Comparison of ENCODE assay signal across 1 cellular context in the genomic region with DNA sequence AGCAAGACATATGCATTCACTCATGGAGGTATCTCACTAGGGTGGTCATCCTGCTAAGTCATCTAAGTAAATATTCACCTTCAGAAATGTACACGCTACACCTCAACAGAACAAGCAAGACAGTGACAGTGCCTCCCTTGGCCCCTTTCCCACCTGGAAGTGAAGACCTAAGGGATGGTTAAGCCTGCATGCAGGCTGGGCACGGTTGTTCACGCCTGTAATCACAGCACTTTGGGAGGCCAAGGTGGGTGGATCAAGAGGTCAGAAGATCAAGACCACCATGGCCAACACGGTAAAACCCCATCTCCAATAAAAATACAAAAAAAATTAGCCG.
TF ChIP-seq lines count a peak whose summit lies in the region.

No MANE protein-coding gene starts in this region.

TF ChIP-seq in H1, 55 proteins besides CTCF, POLR2A, EP300 and RAD21:
- TF ChIP-seq SAP30 (IDR thresholded peaks at IDR 0.05; ENCODE audit: insufficient read depth, insufficient replicate concordance, low read length): no peak
- TF ChIP-seq POU5F1 (IDR thresholded peaks at IDR 0.05; ENCODE audit: low read depth, low read length): no peak
- TF ChIP-seq CTBP2 (IDR thresholded peaks at IDR 0.05; ENCODE audit: borderline replicate concordance, insufficient read depth, insufficient read length, low read length): no peak
- TF ChIP-seq BRCA1 (IDR thresholded peaks at IDR 0.05; ENCODE audit: low read depth, low read length): no peak
- TF ChIP-seq PHF8 (conservative IDR thresholded peaks at IDR 0.05; ENCODE audit: low read depth, low read length): no peak
- no peak for TF ChIP-seq NRF1 (IDR thresholded peaks at IDR 0.05; ENCODE audit: low read depth, low read length)
- no peak for TF ChIP-seq ATF3 (IDR thresholded peaks at IDR 0.05; ENCODE audit: insufficient read depth, low read depth, low read length)
TF ChIP-seq in H1: peak in this region for 0.
